15 cellular contexts compared by ENCODE assay signal in genomic region chr1:78091215-78091813, GRCh38. TPM values are rescaled to one million over a fixed set of nuclear protein-coding genes. Genes with fewer than 3 reads are reported as not detected.
"Had no signal": no experiment of that assay in that cellular context is flagged by ENCODE, and none has a peak within 500 bp of the region (broad histone marks: within the 10 kb centered on the region; RNA-seq: fewer than 3 reads in every experiment).

No MANE protein-coding gene starts in this region.

- ATAC-seq: activated CD4-positive, CD25-positive, alpha-beta regulatory T cell treated with anti-CD3 and anti-CD28 coated beads, Interleukin-2, amount 50 U/mL, for 24 hours; activated T-cell treated with anti-CD3 and anti-CD28 coated beads, Interleukin-2, amount 50 U/mL, for 72 hours; gastrocnemius medialis; left lung; stimulated activated naive CD8-positive, alpha-beta T cell treated with anti-CD3 and anti-CD28 coated beads, Interleukin-15, Interleukin-2, amounts not matched to agents 100 U/mL and 50 U/mL, for 24 hours had no signal

- H3K9me3 ChIP-seq: ascending aorta, colonic mucosa, gastrocnemius medialis had no signal

- H3K27ac ChIP-seq: ascending aorta, colonic mucosa, gastrocnemius medialis, left lung had no signal

- H3K27me3 ChIP-seq: ascending aorta, colonic mucosa, gastrocnemius medialis, left lung had no signal

- DNase-seq: activated CD4-positive, alpha-beta T cell treated with anti-CD3 and anti-CD28 coated beads, Interleukin-2, amount 10 ng/mL, durations not matched to agents 7 days and 5 days; activated effector memory CD4-positive, alpha-beta T cell treated with anti-CD3 and anti-CD28 coated beads, Interleukin-2, amount 50 U/mL, for 16 hours; activated naive CD4-positive, alpha-beta T cell treated with anti-CD3 and anti-CD28 coated beads, Interleukin-2, amount 50 U/mL, for 16 hours; activated T-cell treated with anti-CD3 and anti-CD28 coated beads, Interleukin-2, amount 50 U/mL, for 72 hours; colonic mucosa; gastrocnemius medialis; head of caudate nucleus; left lung; mammary epithelial cell; stimulated activated CD4-positive, alpha-beta T cell treated with anti-CD3 and anti-CD28 coated beads, Interleukin-2, amount 100 ng/mL, for 24 hours; stimulated activated naive CD8-positive, alpha-beta T cell treated with anti-CD3 and anti-CD28 coated beads, Interleukin-15, Interleukin-2, amounts not matched to agents 100 U/mL and 50 U/mL, for 24 hours; substantia nigra; T1000 had no signal

- H3K4me1 ChIP-seq: ascending aorta, colonic mucosa, left lung had no signal

- H3K4me3 ChIP-seq: ascending aorta, colonic mucosa, gastrocnemius medialis, left lung had no signal

- H3K36me3 ChIP-seq: ascending aorta, colonic mucosa, gastrocnemius medialis, left lung had no signal

RNA-seq across cellular contexts. Expression of gene GIPC2, which starts 45.5 kb away (rescaled TPM):
- polyA plus RNA-seq: mammary epithelial cell had no signal
